Comparison of ENCODE assay signal across 10 cellular contexts in the genomic region with DNA sequence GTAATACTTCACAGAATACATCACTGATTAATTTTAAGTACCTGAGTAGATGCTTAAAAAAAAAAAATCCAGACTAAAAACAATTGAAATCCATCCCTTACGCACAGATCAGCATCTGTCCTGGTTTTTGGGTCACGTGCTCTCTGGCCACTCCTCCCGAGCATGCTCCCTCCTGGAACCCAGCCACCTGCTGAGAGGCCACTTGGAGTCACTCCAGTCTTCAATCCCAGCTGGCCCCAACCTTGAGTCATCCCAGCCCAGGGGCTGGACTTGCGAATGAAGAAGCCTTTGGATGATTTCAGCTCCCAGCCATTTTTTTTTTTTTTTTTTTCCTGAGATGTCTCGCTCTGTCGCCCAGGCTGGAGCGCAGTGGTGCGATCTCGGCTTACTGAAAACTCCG. TPM values are rescaled to one million over a fixed set of nuclear protein-coding genes. Genes with fewer than 3 reads are reported as not detected.
DNase-seq lines count a peak whose midpoint lies in the region; ATAC-seq and TF ChIP-seq lines count a peak whose summit lies in the region.
"Had no signal": no experiment of that assay in that cellular context is flagged by ENCODE, and none has a peak within 500 bp of the region (broad histone marks: within the 10 kb centered on the region; RNA-seq: fewer than 3 reads in every experiment).

No MANE protein-coding gene starts in this region.

- no peaks in the 10 kb centered on the region for H3F3A ChIP-seq in GM23338 (replicated peaks; ENCODE audit: low read depth)

- peak; percentile 47 for DNase-seq in GM23338 (ENCODE audit: low spot score)
- DNase-seq in SK-N-DZ (ENCODE audit: low spot score), result peak; percentile 67
- peak; percentile 69 to 76 for DNase-seq in heart right ventricle
- peak; percentile 93 for DNase-seq in skeletal muscle cell (ENCODE audit: low read depth)
- no peak for DNase-seq in activated T-cell treated with anti-CD3 and anti-CD28 coated beads, Interleukin-2, amount 50 U/mL, for 24 hours
- DNase-seq in SKM-1 treated with dmso at 0.1 percent for 144 hours (lab: John Stamatoyannopoulos, UW; ENCODE audit: unreplicated experiment), result no peak
- DNase-seq in activated gamma-delta T cell treated with Interleukin-2 at 50 U/mL for 16 hours, result no peak

- H3K4me1 ChIP-seq in GM23338 (ENCODE audit: insufficient read depth) (no peaks in the 10 kb centered on the region), heart right ventricle (no peaks in the 10 kb centered on the region)

- H3K9me3 Mint-ChIP-seq in GM23338, result no peaks in the 10 kb centered on the region; the same call in 2 of the 3 replicates
- H3K9me3 Mint-ChIP-seq in activated T-cell treated with anti-CD3 and anti-CD28 coated beads, Interleukin-2, amount 50 U/mL, for 24 hours, result no peaks in the 10 kb centered on the region
- H3K9me3 Mint-ChIP-seq: dendritic cell treated with granulocyte-macrophage colony-stimulating factor and Interleukin-4, amounts not matched to agents 40 ng/mL and 50 ng/mL, for 4 days had no signal

- 56 to 61% methylated on average over 10 of the region's 10 CpGs for WGBS in heart right ventricle, 2 donors

- H3K79me2 ChIP-seq in GM23338 (replicated peaks; ENCODE audit: insufficient read depth), result no peaks in the 10 kb centered on the region

- H3K4me2 ChIP-seq in GM23338, result no peak overlapping the region
- H3K4me2 ChIP-seq: PC-9 had no signal

- H3K27ac ChIP-seq in GM23338 (ENCODE audit: low read depth) (no peak overlapping the region), heart right ventricle (no peak overlapping the region)
- H3K27ac ChIP-seq: PC-9 had no signal

- no peaks in the 10 kb centered on the region for H4K20me1 ChIP-seq in GM23338 (replicated peaks; ENCODE audit: insufficient read depth)

- no peaks in the 10 kb centered on the region for H3K36me3 Mint-ChIP-seq in GM23338 (ENCODE audit: low read depth)
- no peaks in the 10 kb centered on the region for H3K36me3 Mint-ChIP-seq in activated T-cell treated with anti-CD3 and anti-CD28 coated beads, Interleukin-2, amount 50 U/mL, for 24 hours (ENCODE audit: low read depth)

- H3K9me3 ChIP-seq in heart right ventricle, result no peaks in the 10 kb centered on the region

- no peaks in the 10 kb centered on the region; the same call in 2 of the 3 replicates for H3K4me1 Mint-ChIP-seq in GM23338
- no peaks in the 10 kb centered on the region for H3K4me1 Mint-ChIP-seq in activated T-cell treated with anti-CD3 and anti-CD28 coated beads, Interleukin-2, amount 50 U/mL, for 24 hours (ENCODE audit: low read depth)

- H3K27ac Mint-ChIP-seq in GM23338, result no peak overlapping the region
- no peak overlapping the region for H3K27ac Mint-ChIP-seq in activated T-cell treated with anti-CD3 and anti-CD28 coated beads, Interleukin-2, amount 50 U/mL, for 24 hours

- H3K4me3 Mint-ChIP-seq in GM23338, result no peak overlapping the region
- H3K4me3 Mint-ChIP-seq in activated T-cell treated with anti-CD3 and anti-CD28 coated beads, Interleukin-2, amount 50 U/mL, for 24 hours, result no peak overlapping the region
- H3K4me3 Mint-ChIP-seq: dendritic cell treated with granulocyte-macrophage colony-stimulating factor and Interleukin-4, amounts not matched to agents 40 ng/mL and 50 ng/mL, for 4 days had no signal

- intact Hi-C loops in heart right ventricle (cut with DNase I), result loop anchor here in 3 of 10 donors (10.0 kb wide), 2 partner anchors 85 to 95 kb away; no protein-coding TSS in a partner anchor

- H3K4me3 ChIP-seq in GM23338, result no peak overlapping the region
- H3K4me3 ChIP-seq in heart right ventricle, result no peak overlapping the region
- no peak overlapping the region for H3K4me3 ChIP-seq in skeletal muscle cell (ENCODE audit: low read depth, low read length)
- H3K4me3 ChIP-seq: PC-9 had no signal

- TF ChIP-seq CTCF in GM23338 (conservative IDR thresholded peaks at IDR 0.05; ENCODE audit: low read depth in 2 of 2), result no peak
- TF ChIP-seq CTCF in heart right ventricle (IDR thresholded peaks at IDR 0.05), result no peak

- H3K27me3 ChIP-seq in GM23338 (ENCODE audit: insufficient read depth), result no peaks in the 10 kb centered on the region
- peaks cover 0 to 3% (median 0%) of the 10 kb centered on the region in 7 donors for H3K27me3 ChIP-seq in heart right ventricle

- H3K36me3 ChIP-seq in GM23338 (ENCODE audit: insufficient read depth) (no peaks in the 10 kb centered on the region), heart right ventricle (no peaks in the 10 kb centered on the region)

- H3K9me2 ChIP-seq in GM23338 (ENCODE audit: insufficient read depth), result no peaks in the 10 kb centered on the region

- H2AFZ ChIP-seq in GM23338, result no peak overlapping the region
- H2AFZ ChIP-seq: PC-9 had no signal

- no peaks in the 10 kb centered on the region for H3K27me3 Mint-ChIP-seq in GM23338 (ENCODE audit: insufficient read depth, low read depth, poor library complexity)
- H3K27me3 Mint-ChIP-seq in activated T-cell treated with anti-CD3 and anti-CD28 coated beads, Interleukin-2, amount 50 U/mL, for 24 hours, result peaks cover 9% of the 10 kb centered on the region

- peak; percentile 34; the same call in 2 of the 3 replicates for ATAC-seq in GM23338
- peak in 7 of 8 donors; percentile 71 to 92 (median 86) for ATAC-seq in heart right ventricle
- ATAC-seq in HG02763 (IDR thresholded peaks at IDR 0.05; ENCODE audit: unreplicated experiment), result no peak

TF ChIP-seq in GM23338, 12 proteins besides CTCF, POLR2A, EP300 and RAD21 (continues in another document):
- no peak for TF ChIP-seq NANOG (IDR thresholded peaks at IDR 0.05; ENCODE audit: borderline replicate concordance)
- no peak for TF ChIP-seq ZNF114 (CRISPR knock-in tag; IDR thresholded peaks at IDR 0.05)
- TF ChIP-seq ZNF331 (CRISPR knock-in tag; IDR thresholded peaks at IDR 0.05; ENCODE audit: low read depth), result no peak

RNA-seq across cellular contexts. Expression of a gene that starts 8.9 kb away (rescaled TPM):
- 1.1 and 1.7 TPM in 2 replicates for total RNA-seq in GM23338 (2014; rRNA removed; shearing (Covaris generic))
- 0.61 and 1.2 TPM in 2 replicates for polyA plus RNA-seq in GM23338 (2016; fragmentation: Nextera tagmentation; extraction: Ambion mirVana)
- polyA plus RNA-seq in SK-N-DZ (2014; cell fraction: cytosol; rRNA removed), result 0.08 and 0.86 TPM in 2 replicates
- polyA plus RNA-seq in SK-N-DZ (2014; cell fraction: nucleus; rRNA removed), result 0.98 and 1.0 TPM in 2 replicates
- total RNA-seq in heart right ventricle, result under 1 TPM in 5 of 10 donors, not detected in 5; 0.26 to 0.61 (median 0.35) TPM
- under 1 TPM in 1 of 2 donors, not detected in 1; 0.29 TPM for polyA plus RNA-seq in heart right ventricle

RNA-seq across cellular contexts. Expression of a gene that starts 32.5 kb away (rescaled TPM):
- not detected in 2 replicates for total RNA-seq in GM23338 (2014; rRNA removed; shearing (Covaris generic))
- polyA plus RNA-seq in GM23338 (2016; fragmentation: Nextera tagmentation; extraction: Ambion mirVana), result not detected in 2 replicates
- not detected in 2 replicates for polyA plus RNA-seq in SK-N-DZ (2014; cell fraction: cytosol; rRNA removed)
- 0.27 TPM in 1 of 2 replicates, not detected in the other for polyA plus RNA-seq in SK-N-DZ (2014; cell fraction: nucleus; rRNA removed)
- not detected for total RNA-seq in heart right ventricle
- polyA plus RNA-seq in heart right ventricle, result not detected

Comparison
In these comparisons a context has a peak if more than half of its experiments do, and no peak if none do; other contexts are left out.
1. DNase-seq: peak in GM23338 (single experiment), SK-N-DZ (single experiment), heart right ventricle (2 of 2) and skeletal muscle cell (single experiment); none in activated T-cell treated with anti-CD3 and anti-CD28 coated beads, Interleukin-2, amount 50 U/mL, for 24 hours (single experiment), SKM-1 treated with dmso at 0.1 percent for 144 hours (single experiment) and activated gamma-delta T cell treated with Interleukin-2 at 50 U/mL for 16 hours (single experiment).